Comparison of ENCODE assay signal across 8 cellular contexts in genomic region chr2:42169869-42170465, GRCh38. TPM values are rescaled to one million over a fixed set of nuclear protein-coding genes. Genes with fewer than 3 reads are reported as not detected.
DNase-seq lines count a peak whose midpoint lies in the region; ATAC-seq and TF ChIP-seq lines count a peak whose summit lies in the region.

No MANE protein-coding gene starts in this region.

- H3K27me3 ChIP-seq in Panc1 (ENCODE audit: control insufficient read depth, insufficient read depth, low read length): no peaks in the 10 kb centered on the region
- no peaks in the 10 kb centered on the region for H3K27me3 ChIP-seq in ovary

- ATAC-seq in HG02884 (IDR thresholded peaks at IDR 0.05; ENCODE audit: unreplicated experiment) (peak; percentile 26), Panc1 (peak; percentile 5; the same call in 1 of the 2 replicates)

- H3K27ac ChIP-seq in Panc1 (ENCODE audit: low read length) (peak overlapping the region; percentile 94), epithelial cell of prostate (peak overlapping the region; percentile 33), ovary (peak overlapping the region; percentile 81 to 84)

- TF ChIP-seq CTCF in Panc1 (IDR thresholded peaks at IDR 0.05) (no peak), ovary (IDR thresholded peaks at IDR 0.05) (no peak), progenitor cell of endocrine pancreas (IDR thresholded peaks at IDR 0.05; ENCODE audit: unreplicated experiment) (no peak)

- BruUV-seq in Panc1 (replicated peaks; lab: Mats Ljungman, UMichigan): no TSS peak

- H3K4me1 Mint-ChIP-seq in progenitor cell of endocrine pancreas (ENCODE audit: low read depth): peaks cover 1% of the 10 kb centered on the region

- 0 to 2% (median 0%) methylated on average over 11 of the region's 11 CpGs for WGBS in ovary, 3 donors

- H3K4me1 ChIP-seq in Panc1 (ENCODE audit: control insufficient read depth, insufficient read depth, low read length) (peaks cover 41% of the 10 kb centered on the region), ovary (ENCODE audit: insufficient read depth) (peaks cover 5% of the 10 kb centered on the region)

- TF ChIP-seq POLR2A in ovary (IDR thresholded peaks at IDR 0.05): no peak

- in situ Hi-C loops in Panc1 (cut with HindIII; ENCODE audit: low pct_unique_long_range_greater_than_20kb, low sequenced_read_pairs): no loop called here

- DNase-seq in stimulated activated CD4-positive, alpha-beta T cell treated with anti-CD3 and anti-CD28 coated beads, Interleukin-4, amount 100 ng/mL, for 24 hours: peak; percentile 21
- DNase-seq in stimulated activated CD4-positive, alpha-beta T cell treated with anti-CD3 and anti-CD28 coated beads, Interleukin-1b, Interleukin-23, amount 100 ng/mL, for 48 hours: no peak
- DNase-seq in Panc1 (ENCODE audit: low read depth, low spot score) (no peak), epithelial cell of prostate (ENCODE audit: low read depth, low spot score) (no peak), ovary (no peak), progenitor cell of endocrine pancreas (ENCODE audit: low spot score, unreplicated experiment) (no peak), NCI-H2107 (lab: John Stamatoyannopoulos, UW) (no peak)

- no peak for TF ChIP-seq EP300 in ovary (IDR thresholded peaks at IDR 0.05)

- POLR2A ChIA-PET in Panc1 (lab: Charles Lee): interaction anchor here (0.6 kb wide), 1 partner anchor 48 kb away, joined by 7 read pairs; no protein-coding TSS in a partner anchor

- no peaks in the 10 kb centered on the region for H3K9me3 ChIP-seq in Panc1 (ENCODE audit: control insufficient read depth, insufficient read depth, low read depth, low read length)
- H3K9me3 ChIP-seq in ovary: no peaks in the 10 kb centered on the region

- CTCF ChIA-PET in Panc1 (lab: Charles Lee): no interaction called here

- no peaks in the 10 kb centered on the region for H3K27me3 Mint-ChIP-seq in progenitor cell of endocrine pancreas

- intact Hi-C loops in Panc1 (cut with micrococcal nuclease; ENCODE audit: unreplicated experiment): no loop called here
- intact Hi-C loops in ovary (cut with DNase I): no loop called here

- no peak overlapping the region for H3K4me3 Mint-ChIP-seq in progenitor cell of endocrine pancreas (ENCODE audit: low read depth)

- H3K36me3 ChIP-seq in Panc1 (ENCODE audit: control insufficient read depth, insufficient read depth, low read length) (peaks cover 11% of the 10 kb centered on the region), ovary (no peaks in the 10 kb centered on the region)

- peak overlapping the region; percentile 80 to 90 for H3K4me3 ChIP-seq in Panc1 (ENCODE audit: low read depth in 2 of 2, low read length in 2 of 2)
- peak overlapping the region; percentile 80 for H3K4me3 ChIP-seq in ovary

- H3K9me3 Mint-ChIP-seq in progenitor cell of endocrine pancreas (ENCODE audit: low read depth): no peaks in the 10 kb centered on the region

- no peaks in the 10 kb centered on the region for H3K36me3 Mint-ChIP-seq in progenitor cell of endocrine pancreas (ENCODE audit: insufficient read depth)

- H3K27ac Mint-ChIP-seq in progenitor cell of endocrine pancreas: no peak overlapping the region

RNA-seq across cellular contexts. Expression of gene EML4, which starts 0.8 kb away (rescaled TPM):
- 107 TPM for total RNA-seq in Panc1 (2021; ENCODE audit: unreplicated experiment)
- 47.3 TPM for polyA plus RNA-seq in Panc1 (2012; ENCODE audit: insufficient read length)
- 10 to 100 TPM; 20.3 to 46.5 (median 31.9) TPM for total RNA-seq in ovary
- 10 to 100 TPM; 11.6 to 26.2 TPM for polyA plus RNA-seq in ovary
- total RNA-seq in progenitor cell of endocrine pancreas: 75.7 and 79.1 TPM in 2 replicates

Comparison
In these comparisons a context has a peak if more than half of its experiments do, and no peak if none do; other contexts are left out.
1. H3K27ac ChIP-seq: peak in every context shown above with its lines; median percentile 94 in Panc1; 82 in ovary; 33 in epithelial cell of prostate.